Comparison of ENCODE assay signal across 21 cellular contexts in genomic region chr10:49666054-49666453, GRCh38. TPM values are rescaled to one million over a fixed set of nuclear protein-coding genes. Genes with fewer than 3 reads are reported as not detected.
DNase-seq lines count a peak whose midpoint lies in the region; TF ChIP-seq lines count a peak whose summit lies in the region.
"Had no signal": no experiment of that assay in that cellular context is flagged by ENCODE, and none has a peak within 500 bp of the region (broad histone marks: within the 10 kb centered on the region; RNA-seq: fewer than 3 reads in every experiment).

No MANE protein-coding gene starts in this region.

- TF ChIP-seq CTCF in esophagus muscularis mucosa (IDR thresholded peaks at IDR 0.05) (no peak), osteocyte (IDR thresholded peaks at IDR 0.05) (no peak), breast epithelium (IDR thresholded peaks at IDR 0.05) (no peak)

- peaks cover 25% of the 10 kb centered on the region for H3K27me3 Mint-ChIP-seq in osteocyte (ENCODE audit: unreplicated experiment)

- no peaks in the 10 kb centered on the region for H3K4me1 Mint-ChIP-seq in osteocyte (ENCODE audit: unreplicated experiment)
- H3K4me1 Mint-ChIP-seq: CD4-positive, CD25-positive, alpha-beta regulatory T cell; CD8-positive, alpha-beta memory T cell; IgD-negative memory B cell had no signal

- H3K36me3 ChIP-seq in esophagus muscularis mucosa = no peaks in the 10 kb centered on the region
- H3K36me3 ChIP-seq in breast epithelium = no peaks in the 10 kb centered on the region
- H3K36me3 ChIP-seq: BE2C had no signal

- H3K4me3 ChIP-seq in esophagus muscularis mucosa (no peak overlapping the region), breast epithelium (no peak overlapping the region)

- no peak overlapping the region for H3K27ac Mint-ChIP-seq in osteocyte (ENCODE audit: unreplicated experiment)
- H3K27ac Mint-ChIP-seq: CD4-positive, CD25-positive, alpha-beta regulatory T cell; CD8-positive, alpha-beta memory T cell; HFFc6; IgD-negative memory B cell had no signal

- H3K27ac ChIP-seq in esophagus muscularis mucosa (replicated peaks in 1 of 4) (no peak overlapping the region), breast epithelium (no peak overlapping the region)

- H3K9me3 ChIP-seq in esophagus muscularis mucosa (peaks cover 0 to 4% (median under 1%) of the 10 kb centered on the region in 4 donors), breast epithelium (peaks cover 0 to 10% of the 10 kb centered on the region in 2 donors)
- H3K9me3 ChIP-seq: BE2C had no signal

- peaks cover under 1% of the 10 kb centered on the region for H3K9me3 Mint-ChIP-seq in osteocyte (ENCODE audit: unreplicated experiment)
- H3K9me3 Mint-ChIP-seq: HFFc6 had no signal

- DNase-seq in D341Med (ENCODE audit: low spot score) (peak; percentile 9), DMS 273 (lab: John Stamatoyannopoulos, UW; ENCODE audit: unreplicated experiment) (peak; percentile 29), esophagus muscularis mucosa (ENCODE audit: extremely low spot score) (peak; percentile 57), osteocyte (ENCODE audit: extremely low spot score, unreplicated experiment) (peak; percentile 73), breast epithelium (ENCODE audit: low spot score in 2 of 2) (no peak), T-helper 2 cell (no peak)
- DNase-seq: ACHN; BE2C; C1 segment of cervical spinal cord; CD4-positive, CD25-positive, alpha-beta regulatory T cell; CD8-positive, alpha-beta memory T cell; COR-L47; DMS53; DND-41; EL; GOT3; HFFc6; KBM-7 had no signal

- intact Hi-C loops in esophagus muscularis mucosa (cut with DNase I) = no loop called here
- intact Hi-C loops in breast epithelium (cut with DNase I; ENCODE audit: low total_unique reads) = no loop called here

- H3K4me1 ChIP-seq in esophagus muscularis mucosa (no peaks in the 10 kb centered on the region), breast epithelium (no peaks in the 10 kb centered on the region)

- no peak overlapping the region for H3K4me3 Mint-ChIP-seq in osteocyte (ENCODE audit: unreplicated experiment)
- H3K4me3 Mint-ChIP-seq: CD4-positive, CD25-positive, alpha-beta regulatory T cell; CD8-positive, alpha-beta memory T cell; HFFc6 had no signal

- H3K36me3 Mint-ChIP-seq in osteocyte (ENCODE audit: unreplicated experiment) = no peaks in the 10 kb centered on the region
- H3K36me3 Mint-ChIP-seq: CD4-positive, CD25-positive, alpha-beta regulatory T cell; CD8-positive, alpha-beta memory T cell; IgD-negative memory B cell had no signal

- no peak for TF ChIP-seq POLR2A in esophagus muscularis mucosa (IDR thresholded peaks at IDR 0.05; ENCODE audit: low read depth)
- TF ChIP-seq POLR2A in breast epithelium (IDR thresholded peaks at IDR 0.05) = no peak

- no peak for TF ChIP-seq EP300 in esophagus muscularis mucosa (IDR thresholded peaks at IDR 0.05)

- peaks cover 0 to 9% (median 0%) of the 10 kb centered on the region in 4 donors for H3K27me3 ChIP-seq in esophagus muscularis mucosa
- peaks cover 0 to 4% of the 10 kb centered on the region in 2 donors for H3K27me3 ChIP-seq in breast epithelium
- H3K27me3 ChIP-seq: BE2C had no signal

RNA-seq across cellular contexts. Expression of gene C10orf53, which starts 13.4 kb away (rescaled TPM):
- total RNA-seq in esophagus muscularis mucosa (not detected), osteocyte (not detected in 2 replicates), breast epithelium (not detected)
- total RNA-seq: CD4-positive, CD25-positive, alpha-beta regulatory T cell; CD8-positive, alpha-beta memory T cell; G401; H7; HFFc6 had no signal

RNA-seq across cellular contexts. Expression of gene CHAT, which starts 52.2 kb away (rescaled TPM):
- total RNA-seq in esophagus muscularis mucosa (under 1 TPM in 1 of 4 donors, not detected in 3; 0.17 TPM), osteocyte (not detected in 2 replicates), breast epithelium (not detected)
- total RNA-seq: CD4-positive, CD25-positive, alpha-beta regulatory T cell; CD8-positive, alpha-beta memory T cell; G401; H7; HFFc6 had no signal

RNA-seq across cellular contexts. Expression of gene SLC18A3, which starts 55.9 kb away (rescaled TPM):
- total RNA-seq in esophagus muscularis mucosa (1 to 10 TPM in 2 of 4 donors, under 1 TPM in 2; 0.42 to 1.7 (median 0.81) TPM), osteocyte (0.32 and 0.34 TPM in 2 replicates), breast epithelium (not detected)
- total RNA-seq: CD4-positive, CD25-positive, alpha-beta regulatory T cell; CD8-positive, alpha-beta memory T cell; G401; H7; HFFc6 had no signal

Comparison
In these comparisons a context has a peak if more than half of its experiments do, and no peak if none do; other contexts are left out.
1. DNase-seq: peak in D341Med (single experiment), DMS 273 (single experiment), esophagus muscularis mucosa (single experiment) and osteocyte (single experiment); none in breast epithelium (0 of 2) and T-helper 2 cell (0 of 5).